8 cellular contexts compared by ENCODE assay signal in the genomic region with DNA sequence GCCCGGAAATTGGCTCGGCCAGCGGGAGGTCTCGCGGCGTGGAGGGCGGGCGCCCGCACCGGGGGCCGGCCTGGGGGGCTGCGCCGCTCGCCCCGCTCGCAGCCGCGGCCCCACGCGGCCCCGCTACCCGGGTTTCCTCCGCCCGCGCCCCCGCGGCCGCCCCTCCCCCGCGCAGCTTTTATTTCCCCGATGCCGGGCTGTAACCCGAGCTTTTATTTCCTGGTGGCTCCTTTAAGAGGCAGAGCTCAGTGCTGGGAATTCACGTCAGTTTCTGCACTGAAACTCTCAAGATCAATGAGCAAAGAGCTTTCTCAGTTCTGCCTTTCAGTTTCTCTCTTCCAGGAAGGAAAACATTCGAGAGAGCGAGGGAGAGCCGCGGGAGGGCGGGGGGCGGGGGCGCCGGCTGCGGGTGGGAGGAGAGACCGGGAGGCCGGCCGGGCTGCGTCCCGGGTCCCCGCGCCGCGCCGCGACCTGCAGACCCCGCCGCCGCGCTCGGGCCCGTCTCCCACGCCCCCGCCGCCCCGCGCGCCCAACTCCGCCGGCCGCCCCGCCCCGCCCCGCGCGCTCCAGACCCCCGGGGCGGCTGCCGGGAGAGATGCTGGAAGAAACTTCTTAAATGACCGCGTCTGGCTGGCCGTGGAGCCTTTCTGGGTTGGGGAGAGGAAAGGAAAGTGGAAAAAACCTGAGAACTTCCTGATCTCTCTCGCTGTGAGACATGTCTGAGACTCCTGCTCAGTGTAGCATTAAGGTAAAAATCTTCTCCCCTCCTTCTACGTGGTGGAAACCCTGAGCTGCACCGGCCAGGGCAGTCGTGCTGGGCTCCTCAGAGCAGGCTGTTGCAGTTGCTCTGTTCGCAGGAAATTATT.
A peak's percentile ranks its signal among the peaks of the same experiment; 100 is the strongest.
DNase-seq lines count a peak whose midpoint lies in the region; ATAC-seq and FAIRE-seq lines count a peak whose summit lies in the region.

Gene ETV6, plus strand, starts transcription at position 262 of the 866 bp plus-strand sequence. Its CDS starts 454 bp downstream, at position 716.

- DNase-seq in ACHN = peak; percentile 95
- peak; percentile 87 for DNase-seq in NCI-H2196 treated with DMSO at 0.1 percent for 48 hours (lab: John Stamatoyannopoulos, UW; ENCODE audit: unreplicated experiment)
- peak; percentile 50 to 57 (median 54) for DNase-seq in activated CD4-positive, CD25-positive, alpha-beta regulatory T cell (lab: John Stamatoyannopoulos, UW)
- DNase-seq in central memory CD4-positive, alpha-beta T cell = peak; percentile 80
- peak; percentile 68 to 74 for DNase-seq in stimulated activated CD4-positive, alpha-beta T cell treated with anti-CD3 and anti-CD28 coated beads, Interleukin-12 subunit alpha, Interleukin-12 subunit beta, amount 100 ng/mL, for 24 hours (ENCODE audit: low read depth in 2 of 2)

- ATAC-seq in GM18861 (IDR thresholded peaks at IDR 0.05; ENCODE audit: unreplicated experiment) (peak; percentile 37), HG03066 (IDR thresholded peaks at IDR 0.05; ENCODE audit: low read depth, unreplicated experiment) (peak; percentile 42)

- peak; percentile 17 for FAIRE-seq in islet of Langerhans (lab: Jason Lieb, UNC)

- in situ Hi-C loops in ACHN (cut with HindIII; ENCODE audit: low pct_ligation_motif_present, low pct_unique_long_range_greater_than_20kb, low sequenced_read_pairs) = no loop called here

Comparison
In these comparisons a context has a peak if more than half of its experiments do, and no peak if none do; other contexts are left out.
1. Peak in every context shown above with its lines: DNase-seq and ATAC-seq.